ENCODE assay signal across 17 cellular contexts in genomic region chr3:127041264-127041820, GRCh38.
"Had no signal": no experiment of that assay in that cellular context is flagged by ENCODE, and none has a peak within 500 bp of the region (broad histone marks: within the 10 kb centered on the region; RNA-seq: fewer than 3 reads in every experiment).

No MANE protein-coding gene starts in this region.

- H3K4me1 Mint-ChIP-seq: naive thymus-derived CD8-positive, alpha-beta T cell had no signal

- ATAC-seq: foreskin keratinocyte; naive thymus-derived CD8-positive, alpha-beta T cell had no signal

- H3K4me3 Mint-ChIP-seq: activated T-helper 1 cell treated with anti-CD3 and anti-CD28 coated beads, Interleukin-12 subunit alpha, Interleukin-12 subunit beta, Interleukin-2, Interleukin-4 antibody, amounts not matched to agents 30 ng/mL and 10 ng/mL and 1 ng/mL, durations not matched to agents 14 hours and 24 hours and 36 hours; naive thymus-derived CD8-positive, alpha-beta T cell had no signal

- H3K27ac ChIP-seq: coronary artery, foreskin keratinocyte, stomach, VCaP had no signal

- H3K9me3 Mint-ChIP-seq: activated T-helper 1 cell treated with anti-CD3 and anti-CD28 coated beads, Interleukin-12 subunit alpha, Interleukin-12 subunit beta, Interleukin-2, Interleukin-4 antibody, amounts not matched to agents 30 ng/mL and 10 ng/mL and 1 ng/mL, durations not matched to agents 14 hours and 24 hours and 36 hours; naive thymus-derived CD8-positive, alpha-beta T cell had no signal

- H3K27me3 ChIP-seq: ascending aorta, foreskin keratinocyte had no signal

- H3K4me3 ChIP-seq: ascending aorta, coronary artery, stomach had no signal

- H3K36me3 Mint-ChIP-seq: naive thymus-derived CD8-positive, alpha-beta T cell had no signal

- H3K27ac Mint-ChIP-seq: activated T-helper 1 cell treated with anti-CD3 and anti-CD28 coated beads, Interleukin-12 subunit alpha, Interleukin-12 subunit beta, Interleukin-2, Interleukin-4 antibody, amounts not matched to agents 30 ng/mL and 10 ng/mL and 1 ng/mL, durations not matched to agents 14 hours and 24 hours and 36 hours had no signal

- H3K36me3 ChIP-seq: ascending aorta, stomach had no signal

- DNase-seq: activated CD4-positive, alpha-beta T cell treated with anti-CD3 and anti-CD28 coated beads for 1 hour; activated naive CD4-positive, alpha-beta T cell treated with Interleukin-2 at 50 U/mL for 16 hours; activated T-cell treated with anti-CD3 and anti-CD28 coated beads for 4 hours; foreskin keratinocyte; glutamatergic neuron; retina; small intestine; stimulated activated CD4-positive, alpha-beta T cell treated with anti-CD3 and anti-CD28 coated beads, Interleukin-4, amount 100 ng/mL, for 1 hour; stomach; SW 1271; T-helper 2 cell; trophoblast cell had no signal

- H3K9me3 ChIP-seq: ascending aorta, stomach had no signal
